16 cellular contexts compared by ENCODE assay signal in genomic region chr7:150923802-150924201, GRCh38. TPM values are rescaled to one million over a fixed set of nuclear protein-coding genes. Genes with fewer than 3 reads are reported as not detected.
DNase-seq lines count a peak whose midpoint lies in the region; ATAC-seq lines count a peak whose summit lies in the region.
"Had no signal": no experiment of that assay in that cellular context is flagged by ENCODE, and none has a peak within 500 bp of the region (broad histone marks: within the 10 kb centered on the region; RNA-seq: fewer than 3 reads in every experiment).

No MANE protein-coding gene starts in this region.

- H3K4me2 ChIP-seq in BLaER1: peak overlapping the region; percentile 67

- no peaks in the 10 kb centered on the region for H3K27me3 ChIP-seq in BLaER1

- no peak overlapping the region for H3K4me3 ChIP-seq in BLaER1
- H3K4me3 ChIP-seq: HAP-1 had no signal

- H4K20me1 ChIP-seq in BLaER1: no peaks in the 10 kb centered on the region

- ATAC-seq in left colon: peak; percentile 87
- no peak for ATAC-seq in esophagus mucosa
- ATAC-seq in GM18511 (IDR thresholded peaks at IDR 0.05; ENCODE audit: unreplicated experiment): no peak

- H3K9me3 ChIP-seq in BLaER1: no peaks in the 10 kb centered on the region
- H3K9me3 ChIP-seq: HAP-1 had no signal

- no peak overlapping the region for H3K9ac ChIP-seq in BLaER1

- DNase-seq in NCI-H446 treated with DMSO at 0.1 percent for 48 hours (lab: John Stamatoyannopoulos, UW) (peak; percentile 52), left colon (no peak), substantia nigra (lab: John Stamatoyannopoulos, UW) (no peak)
- DNase-seq: C1 segment of cervical spinal cord, Calu3, COR-L47, DMS53, DMS79 treated with DMSO at 0.1 percent for 48 hours, GF-D8, GOT3, HFFc6 had no signal

- peaks cover 43% of the 10 kb centered on the region for H3K4me1 ChIP-seq in BLaER1

- H3K36me3 ChIP-seq in BLaER1: no peaks in the 10 kb centered on the region
- H3K36me3 ChIP-seq: HAP-1 had no signal

- no peak overlapping the region for H3K27ac ChIP-seq in BLaER1
- H3K27ac ChIP-seq in substantia nigra (ENCODE audit: low read depth, low read length, poor library complexity, severe bottlenecking): no peak overlapping the region
- H3K27ac ChIP-seq: 22Rv1 had no signal

- intact Hi-C loops in left colon (cut with DNase I, micrococcal nuclease): no loop called here

RNA-seq across cellular contexts. Expression of gene KCNH2, which starts 54.3 kb away (rescaled TPM):
- 10 to 100 TPM in 1 of 2 donors, under 1 TPM in 1; 0.92 to 10.4 TPM for total RNA-seq in left colon
- 0.20 TPM for total RNA-seq in esophagus mucosa
- total RNA-seq: HFFc6 had no signal
